ENCODE assay signal across 23 cellular contexts in genomic region chr1:205244383-205244782, GRCh38.
"Had no signal": no experiment of that assay in that cellular context is flagged by ENCODE, and none has a peak within 500 bp of the region (broad histone marks: within the 10 kb centered on the region; RNA-seq: fewer than 3 reads in every experiment).

No MANE protein-coding gene starts in this region.

- H3K36me3 ChIP-seq: uterus had no signal

- FAIRE-seq: endothelial cell of umbilical vein, frontal cortex, islet of Langerhans, TTC549 had no signal

- H3K27ac Mint-ChIP-seq: activated naive CD4-positive, alpha-beta T cell treated with anti-CD3 and anti-CD28 coated beads, Interleukin-2, amount 10 ng/mL, durations not matched to agents 7 days and 5 days; activated naive CD8-positive, alpha-beta T cell treated with anti-CD3 and anti-CD28 coated beads, Interleukin-2, amount 50 U/mL, for 24 hours; activated T-cell treated with anti-CD3 and anti-CD28 coated beads, Interleukin-2, amount 50 U/mL, for 24 hours; activated T-helper 2 cell treated with anti-CD3 and anti-CD28 coated beads, Interferon-gamma antibody, Interleukin-2, Interleukin-4, amounts not matched to agents 10 μg/mL and 5 μg/mL and 100 μg/mL, durations not matched to agents 14 hours and 24 hours and 36 hours; T-cell had no signal

- H3K36me3 Mint-ChIP-seq: activated naive CD4-positive, alpha-beta T cell treated with anti-CD3 and anti-CD28 coated beads, Interleukin-2, amount 10 ng/mL, durations not matched to agents 7 days and 5 days had no signal

- DNase-seq: activated CD4-positive, CD25-positive, alpha-beta regulatory T cell treated with anti-CD3 and anti-CD28 coated beads, Interleukin-2, amount 50 U/mL, for 72 hours; activated naive CD4-positive, alpha-beta T cell treated with anti-CD3 and anti-CD28 coated beads, Interleukin-2, amount 10 ng/mL, durations not matched to agents 7 days and 5 days; activated naive CD8-positive, alpha-beta T cell treated with anti-CD3 and anti-CD28 coated beads, Interleukin-2, amount 50 U/mL, for 24 hours; activated T-cell treated with anti-CD3 and anti-CD28 coated beads, Interleukin-2, amount 50 U/mL, for 24 hours; anterior cingulate cortex; body of pancreas; dermis blood vessel endothelial cell; effector memory CD4-positive, alpha-beta T cell; left cardiac atrium; mesenchymal stem cell; occipital lobe; stimulated activated CD4-positive, alpha-beta T cell treated with anti-CD3 and anti-CD28 coated beads, Interleukin-4, amount 100 ng/mL, for 24 hours; stimulated activated naive CD4-positive, alpha-beta T cell treated with Interleukin-2 at 50 U/mL for 16 hours; T-cell; WERI-Rb-1 had no signal

- ATAC-seq: activated naive CD8-positive, alpha-beta T cell treated with anti-CD3 and anti-CD28 coated beads, Interleukin-2, amount 50 U/mL, for 24 hours; body of pancreas; left cardiac atrium; T-cell had no signal

- H3K9me3 Mint-ChIP-seq: activated naive CD4-positive, alpha-beta T cell treated with anti-CD3 and anti-CD28 coated beads, Interleukin-2, amount 10 ng/mL, durations not matched to agents 7 days and 5 days; activated naive CD8-positive, alpha-beta T cell treated with anti-CD3 and anti-CD28 coated beads, Interleukin-2, amount 50 U/mL, for 24 hours; activated T-cell treated with anti-CD3 and anti-CD28 coated beads, Interleukin-2, amount 50 U/mL, for 24 hours; activated T-helper 2 cell treated with anti-CD3 and anti-CD28 coated beads, Interferon-gamma antibody, Interleukin-2, Interleukin-4, amounts not matched to agents 10 μg/mL and 5 μg/mL and 100 μg/mL, durations not matched to agents 14 hours and 24 hours and 36 hours; T-cell had no signal

- H3K4me3 ChIP-seq: body of pancreas, esophagus muscularis mucosa, tibial nerve, uterus had no signal

- H3K27ac ChIP-seq: body of pancreas, esophagus muscularis mucosa, tibial nerve, uterus, WERI-Rb-1 had no signal

- H3K4me3 Mint-ChIP-seq: activated naive CD4-positive, alpha-beta T cell treated with anti-CD3 and anti-CD28 coated beads, Interleukin-2, amount 10 ng/mL, durations not matched to agents 7 days and 5 days; activated naive CD8-positive, alpha-beta T cell treated with anti-CD3 and anti-CD28 coated beads, Interleukin-2, amount 50 U/mL, for 24 hours; activated T-cell treated with anti-CD3 and anti-CD28 coated beads, Interleukin-2, amount 50 U/mL, for 24 hours; T-cell had no signal

- H3K27me3 ChIP-seq: body of pancreas, esophagus muscularis mucosa, tibial nerve, uterus had no signal

- H3K9me3 ChIP-seq: body of pancreas, esophagus muscularis mucosa, tibial nerve, uterus had no signal

- H3K27me3 Mint-ChIP-seq: activated naive CD8-positive, alpha-beta T cell treated with anti-CD3 and anti-CD28 coated beads, Interleukin-2, amount 50 U/mL, for 24 hours; activated T-cell treated with anti-CD3 and anti-CD28 coated beads, Interleukin-2, amount 50 U/mL, for 24 hours; T-cell had no signal
